In genomic region chr16:20915733-20916132, GRCh38 we compare ENCODE assay signal across 15 cellular contexts.
"Had no signal": no experiment of that assay in that cellular context is flagged by ENCODE, and none has a peak within 500 bp of the region (broad histone marks: within the 10 kb centered on the region; RNA-seq: fewer than 3 reads in every experiment).

No MANE protein-coding gene starts in this region.

- H3K36me3 Mint-ChIP-seq: natural killer cell had no signal

- H3K4me2 ChIP-seq: smooth muscle cell had no signal

- H3K27ac ChIP-seq: tibial artery, uterus had no signal

- H3K27ac Mint-ChIP-seq: activated CD8-positive, alpha-beta memory T cell treated with anti-CD3 and anti-CD28 coated beads, Interleukin-2, amount 10 ng/mL, durations not matched to agents 7 days and 5 days; activated naive CD4-positive, alpha-beta T cell treated with anti-CD3 and anti-CD28 coated beads, Interleukin-2, amount 50 U/mL, for 24 hours; activated T-cell treated with anti-CD3 and anti-CD28 coated beads, Interleukin-2, amount 50 U/mL, for 24 hours; natural killer cell had no signal

- H3K4me3 Mint-ChIP-seq: activated CD8-positive, alpha-beta memory T cell treated with anti-CD3 and anti-CD28 coated beads, Interleukin-2, amount 10 ng/mL, durations not matched to agents 7 days and 5 days; activated naive CD4-positive, alpha-beta T cell treated with anti-CD3 and anti-CD28 coated beads, Interleukin-2, amount 50 U/mL, for 24 hours; activated T-cell treated with anti-CD3 and anti-CD28 coated beads, Interleukin-2, amount 50 U/mL, for 24 hours; natural killer cell had no signal

- H3K9me3 ChIP-seq: tibial artery, uterus had no signal

- H3K27me3 Mint-ChIP-seq: activated CD8-positive, alpha-beta memory T cell treated with anti-CD3 and anti-CD28 coated beads, Interleukin-2, amount 10 ng/mL, durations not matched to agents 7 days and 5 days; activated naive CD4-positive, alpha-beta T cell treated with anti-CD3 and anti-CD28 coated beads, Interleukin-2, amount 50 U/mL, for 24 hours; activated T-cell treated with anti-CD3 and anti-CD28 coated beads, Interleukin-2, amount 50 U/mL, for 24 hours had no signal

- H3K36me3 ChIP-seq: uterus had no signal

- DNase-seq: activated CD4-positive, alpha-beta T cell treated with anti-CD3 and anti-CD28 coated beads for 1 hour; activated CD4-positive, alpha-beta T cell treated with anti-CD3 and anti-CD28 coated beads, Interleukin-2, amount 50 U/mL, for 48 hours; activated CD8-positive, alpha-beta memory T cell treated with anti-CD3 and anti-CD28 coated beads, Interleukin-2, amount 10 ng/mL, durations not matched to agents 7 days and 5 days; activated effector memory CD4-positive, alpha-beta T cell treated with Interleukin-2 at 50 U/mL for 16 hours; activated T-cell treated with anti-CD3 and anti-CD28 coated beads, Interleukin-2, amount 50 U/mL, for 24 hours; anterior cingulate cortex; foreskin melanocyte; head of caudate nucleus; natural killer cell; nucleus accumbens; right cardiac atrium; tibial artery; uterus had no signal

- ATAC-seq: activated CD8-positive, alpha-beta memory T cell treated with anti-CD3 and anti-CD28 coated beads, Interleukin-2, amount 10 ng/mL, durations not matched to agents 7 days and 5 days; natural killer cell had no signal

- H3K4me1 ChIP-seq: uterus had no signal

- H3K27me3 ChIP-seq: tibial artery, uterus had no signal

- H3K9me3 Mint-ChIP-seq: activated naive CD4-positive, alpha-beta T cell treated with anti-CD3 and anti-CD28 coated beads, Interleukin-2, amount 50 U/mL, for 24 hours; activated T-cell treated with anti-CD3 and anti-CD28 coated beads, Interleukin-2, amount 50 U/mL, for 24 hours; natural killer cell had no signal

- H3K4me3 ChIP-seq: smooth muscle cell, tibial artery, uterus had no signal
